ENCODE assay signal across 35 cellular contexts in genomic region chr9:134222018-134222573, GRCh38. TPM values are rescaled to one million over a fixed set of nuclear protein-coding genes. Genes with fewer than 3 reads are reported as not detected.
DNase-seq lines count a peak whose midpoint lies in the region; ATAC-seq and TF ChIP-seq lines count a peak whose summit lies in the region.
"Had no signal": no experiment of that assay in that cellular context is flagged by ENCODE, and none has a peak within 500 bp of the region (broad histone marks: within the 10 kb centered on the region; RNA-seq: fewer than 3 reads in every experiment).

No MANE protein-coding gene starts in this region.

- no peak overlapping the region for H3K27ac ChIP-seq in right atrium auricular region
- H3K27ac ChIP-seq in mesenchymal stem cell (ENCODE audit: low read length, poor library complexity, severe bottlenecking), result no peak overlapping the region
- H3K27ac ChIP-seq in aorta (ENCODE audit: low read depth in 1 of 2, low read length in 2 of 2), result no peak overlapping the region
- H3K27ac ChIP-seq: cardiac muscle cell, SJSA1, vagina had no signal

- peak overlapping the region in 1 of 2 experiments; percentile 72 for H3K18ac ChIP-seq in mesenchymal stem cell (ENCODE audit: low read depth in 1 of 2, low read length in 2 of 2)

- DNase-seq in Right ventricle myocardium superior (peak; percentile 32), right atrium auricular region (ENCODE audit: low spot score) (no peak), mesenchymal stem cell (peak; percentile 34), aorta (peak; percentile 44 to 59), mucosa of gallbladder (ENCODE audit: low spot score) (no peak), RPMI8226 (no peak), DMS 273 (lab: John Stamatoyannopoulos, UW; ENCODE audit: unreplicated experiment) (no peak)
- DNase-seq: activated CD4-positive, CD25-positive, alpha-beta regulatory T cell; activated CD8-positive, alpha-beta memory T cell treated with anti-CD3 and anti-CD28 coated beads, Interleukin-2, amount 50 U/mL, for 4 hours; activated naive CD4-positive, alpha-beta T cell treated with anti-CD3 and anti-CD28 coated beads, Interleukin-2, amount 50 U/mL, for 16 hours; CD4-positive, alpha-beta memory T cell; cortex of kidney; DMS 273 treated with DMSO at 0.1 percent for 48 hours; endodermal cell; esophagus squamous epithelium; GOT3; immature natural killer cell; NCI-H1092; NCI-H1930; NCI-H524 treated with DMSO at 0.1 percent for 48 hours; nephron progenitor cell; stimulated activated naive CD8-positive, alpha-beta T cell treated with anti-CD3 and anti-CD28 coated beads, Interleukin-15, amount 100 ng/mL, for 72 hours; T-cell had no signal

- ATAC-seq in Right ventricle myocardium superior (ENCODE audit: poor library complexity) (no peak), esophagus mucosa (peak; percentile 28), aorta (ENCODE audit: low FRiP score) (no peak)
- ATAC-seq: activated T-helper 17 cell treated with anti-CD3 and anti-CD28 coated beads, Interleukin-2, amount 50 U/mL, for 72 hours; mucosa of descending colon; stimulated activated naive CD8-positive, alpha-beta T cell treated with anti-CD3 and anti-CD28 coated beads, Interleukin-15, amount 100 ng/mL, for 72 hours; T-cell had no signal

- no peaks in the 10 kb centered on the region for H3K79me1 ChIP-seq in mesenchymal stem cell (replicated peaks; ENCODE audit: low read length, poor library complexity, severe bottlenecking)

- H3K4me1 ChIP-seq in right atrium auricular region, result no peaks in the 10 kb centered on the region
- peaks cover 11% of the 10 kb centered on the region for H3K4me1 ChIP-seq in mesenchymal stem cell (ENCODE audit: control insufficient read depth, insufficient read depth, low read depth, low read length)
- no peaks in the 10 kb centered on the region for H3K4me1 ChIP-seq in aorta (ENCODE audit: control insufficient read depth in 1 of 2, insufficient read depth in 2 of 2, low read length in 2 of 2)

- no peaks in the 10 kb centered on the region for H3K27me3 ChIP-seq in right atrium auricular region
- peaks cover 19 to 57% of the 10 kb centered on the region in 2 experiments for H3K27me3 ChIP-seq in mesenchymal stem cell (ENCODE audit: control insufficient read depth in 1 of 2, insufficient read depth in 1 of 2, low read length in 2 of 2)
- H3K27me3 ChIP-seq in aorta (ENCODE audit: control insufficient read depth in 1 of 2, insufficient read depth in 2 of 2, low read length in 1 of 2), result no peaks in the 10 kb centered on the region
- H3K27me3 ChIP-seq: cardiac muscle cell, hepatocyte, SJSA1, vagina had no signal

- H3K9me3 ChIP-seq in right atrium auricular region (no peaks in the 10 kb centered on the region), mesenchymal stem cell (ENCODE audit: control insufficient read depth, low read length) (no peaks in the 10 kb centered on the region), aorta (ENCODE audit: control insufficient read depth, low read length) (no peaks in the 10 kb centered on the region)
- H3K9me3 ChIP-seq: esophagus squamous epithelium, mucosa of descending colon, SJSA1, vagina had no signal

- H3K23ac ChIP-seq in mesenchymal stem cell (ENCODE audit: low read length in 2 of 2), result no peak overlapping the region

- H2BK5ac ChIP-seq in mesenchymal stem cell (ENCODE audit: low read depth, low read length, poor library complexity, severe bottlenecking), result no peak overlapping the region

- no peak overlapping the region for H2AFZ ChIP-seq in mesenchymal stem cell (ENCODE audit: low read depth, low read length)
- H2AFZ ChIP-seq: hepatocyte had no signal

- peak overlapping the region in 1 of 2 experiments; percentile 44 for H3K14ac ChIP-seq in mesenchymal stem cell (ENCODE audit: low read length in 2 of 2)

- no peak overlapping the region for H3K4me2 ChIP-seq in mesenchymal stem cell (ENCODE audit: low read length, poor library complexity, severe bottlenecking)
- H3K4me2 ChIP-seq: hepatocyte had no signal

- intact Hi-C loops in Right ventricle myocardium superior (cut with DNase I) (no loop called here), aorta (cut with DNase I) (no loop called here)

- no peak overlapping the region for H4K8ac ChIP-seq in mesenchymal stem cell (ENCODE audit: low read length)

- 83% methylated on average over 11 of the region's 12 CpGs for WGBS in mesenchymal stem cell
- 65 to 69% methylated on average over 12 of the region's 12 CpGs for WGBS in aorta, 2 donors

- peak overlapping the region in 1 of 2 experiments; percentile 61 for H3K4ac ChIP-seq in mesenchymal stem cell (ENCODE audit: low read depth in 1 of 2, low read length in 2 of 2)

- H2AK5ac ChIP-seq in mesenchymal stem cell (ENCODE audit: low read length, severe bottlenecking), result no peak overlapping the region

- H2BK15ac ChIP-seq in mesenchymal stem cell (ENCODE audit: low read depth, poor library complexity, severe bottlenecking), result no peak overlapping the region

- H3K36me3 ChIP-seq in right atrium auricular region (no peaks in the 10 kb centered on the region), mesenchymal stem cell (ENCODE audit: control insufficient read depth in 1 of 2, insufficient read depth in 2 of 2, low read depth in 1 of 2, low read length in 2 of 2) (no peaks in the 10 kb centered on the region), aorta (ENCODE audit: control insufficient read depth in 1 of 2, insufficient read depth in 2 of 2, low read length in 1 of 2) (no peaks in the 10 kb centered on the region)
- H3K36me3 ChIP-seq: cardiac muscle cell, esophagus squamous epithelium, SJSA1, vagina had no signal

- H3K9ac ChIP-seq in mesenchymal stem cell (ENCODE audit: low read length), result no peak overlapping the region

- peak overlapping the region; percentile 19 for H4K91ac ChIP-seq in mesenchymal stem cell (ENCODE audit: low read length)

- TF ChIP-seq CTCF in right atrium auricular region (IDR thresholded peaks at IDR 0.05), result no peak

- H2BK12ac ChIP-seq in mesenchymal stem cell (ENCODE audit: low read length in 2 of 2), result peak overlapping the region in 1 of 2 experiments; percentile 98

- no peak overlapping the region for H2BK120ac ChIP-seq in mesenchymal stem cell (ENCODE audit: low read depth, low read length)

- no peak overlapping the region for H3K4me3 ChIP-seq in right atrium auricular region
- no peak overlapping the region for H3K4me3 ChIP-seq in mesenchymal stem cell (ENCODE audit: insufficient read depth in 1 of 2, low read depth in 1 of 2, low read length in 2 of 2)
- no peak overlapping the region for H3K4me3 ChIP-seq in aorta (ENCODE audit: low read length in 2 of 2)
- H3K4me3 ChIP-seq: cardiac muscle cell, esophagus squamous epithelium, hepatocyte, mucosa of descending colon, SJSA1, vagina had no signal

RNA-seq across cellular contexts. Expression of gene RNU6ATAC, which starts 57.7 kb away (rescaled TPM):
- total RNA-seq in Right ventricle myocardium superior (351 TPM), right atrium auricular region (not detected), esophagus mucosa (85.2 TPM), aorta (100 to 1,000 TPM; 119 to 181 TPM), mucosa of gallbladder (37.1 TPM)
- not detected for polyA plus RNA-seq in mesenchymal stem cell (2013, experiment 1 of 2)
- not detected for polyA plus RNA-seq in mesenchymal stem cell (2013, experiment 2 of 2)
- not detected for polyA plus RNA-seq in aorta
- total RNA-seq: A172, cardiac muscle cell, esophagus squamous epithelium, frontal cortex, hepatocyte, lower leg skin, SJSA1, skeletal muscle tissue, vagina had no signal
- polyA plus RNA-seq: cardiac muscle cell; CD4-positive, alpha-beta memory T cell; hepatocyte; immature natural killer cell; thymus had no signal

Comparison
In these comparisons a context has a peak if more than half of its experiments do, and no peak if none do; other contexts are left out.
1. DNase-seq: peak in Right ventricle myocardium superior (single experiment), mesenchymal stem cell (single experiment) and aorta (2 of 2); none in right atrium auricular region (single experiment), mucosa of gallbladder (single experiment), RPMI8226 (single experiment) and DMS 273 (single experiment).
2. RNA of gene RNU6ATAC, which starts 57.7 kb away (total RNA-seq): 351 TPM in Right ventricle myocardium superior (single experiment), 119 to 181 TPM in aorta, 85.2 TPM in esophagus mucosa (single experiment) and 37.1 TPM in mucosa of gallbladder (single experiment); not detected in right atrium auricular region; every median in the first group is over 10 times any median in the second.